9 cellular contexts compared by ENCODE assay signal in the genomic region with DNA sequence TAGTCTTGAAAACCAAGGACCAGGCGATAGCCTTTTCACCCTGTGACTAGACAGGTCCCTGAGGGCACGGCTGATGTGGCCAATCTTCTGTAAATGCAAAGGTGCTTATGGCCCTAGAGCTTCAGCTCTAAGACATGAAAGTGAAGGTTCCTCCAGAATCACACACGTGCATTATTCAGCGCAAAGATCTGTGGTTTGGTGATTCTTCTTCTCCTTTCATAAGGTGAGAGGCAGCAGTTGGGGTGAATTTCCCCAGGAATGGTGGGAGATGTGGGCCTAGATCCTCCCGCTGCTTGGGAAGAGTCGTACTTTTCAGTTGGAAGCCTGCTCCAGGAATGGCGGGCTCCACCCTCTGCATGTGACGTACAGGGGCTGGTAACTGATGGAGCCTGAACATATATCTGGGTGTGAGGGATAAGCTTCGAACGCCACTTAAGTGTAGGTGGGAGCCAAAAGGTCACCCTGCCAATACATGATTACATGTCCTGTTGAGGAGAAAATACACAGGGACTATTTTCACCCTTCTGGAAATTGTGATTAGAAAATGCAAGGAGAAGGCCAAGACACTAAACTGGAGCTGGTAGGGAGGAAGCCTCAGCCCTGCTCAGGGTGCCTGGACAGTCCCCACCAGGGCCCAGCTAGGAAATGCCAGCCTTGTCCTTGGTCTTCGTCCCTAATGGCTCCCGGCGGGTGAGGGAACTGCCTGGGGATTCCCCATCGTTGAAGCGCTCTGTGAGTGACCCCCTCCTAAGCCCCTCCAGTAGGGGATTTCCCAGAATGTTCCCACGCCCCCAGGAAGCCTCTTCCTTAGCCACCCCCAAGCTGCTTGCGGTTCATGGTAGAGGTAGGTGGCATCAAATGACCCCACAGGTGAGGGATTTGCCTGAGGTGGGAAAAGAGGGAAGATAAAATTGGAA. TPM values are rescaled to one million over a fixed set of nuclear protein-coding genes. Genes with fewer than 3 reads are reported as not detected.
DNase-seq lines count a peak whose midpoint lies in the region; ATAC-seq, FAIRE-seq and TF ChIP-seq lines count a peak whose summit lies in the region.
"Had no signal": no experiment of that assay in that cellular context is flagged by ENCODE, and none has a peak within 500 bp of the region (broad histone marks: within the 10 kb centered on the region; RNA-seq: fewer than 3 reads in every experiment).

No MANE protein-coding gene starts in this region.

- H3K9ac ChIP-seq in HepG2 (ENCODE audit: insufficient read depth, low read depth, low read length): no peak overlapping the region

- no peak overlapping the region for H3K4me3 ChIP-seq in GM23338
- no peak overlapping the region for H3K4me3 ChIP-seq in HepG2 (replicated peaks in 1 of 3; ENCODE audit: insufficient read depth in 1 of 3, low read depth in 2 of 3, low read length in 3 of 3)

- FAIRE-seq in GM18507 (lab: Jason Lieb, UNC) (peak; percentile 97), HepG2 (lab: Jason Lieb, UNC) (no peak)

- no peaks in the 10 kb centered on the region for H3K9me2 ChIP-seq in GM23338 (ENCODE audit: insufficient read depth)

- no peaks in the 10 kb centered on the region for H4K20me1 ChIP-seq in GM23338 (replicated peaks; ENCODE audit: insufficient read depth)
- no peaks in the 10 kb centered on the region for H4K20me1 ChIP-seq in HepG2 (ENCODE audit: insufficient read depth, low read length)

- TF ChIP-seq EP300 in HepG2 (IDR thresholded peaks at IDR 0.05; ENCODE audit: low read depth in 2 of 2, low read length in 2 of 2): no peak
- no peak for TF ChIP-seq EP300 in HepG2 (CRISPR knock-in tag; IDR thresholded peaks at IDR 0.05; ENCODE audit: borderline replicate concordance)

- no peaks in the 10 kb centered on the region; the same call in 1 of the 2 replicates for H3K4me1 ChIP-seq in GM23338 (ENCODE audit: insufficient read depth)
- H3K4me1 ChIP-seq in HepG2 (ENCODE audit: insufficient read depth, low read length): peaks cover 60% of the 10 kb centered on the region

- H3K4me1 Mint-ChIP-seq in GM23338: peaks cover 16% of the 10 kb centered on the region; the same call in 2 of the 3 replicates
- peaks cover 67% of the 10 kb centered on the region for H3K4me1 Mint-ChIP-seq in T-helper 1 cell treated with Interleukin-12 subunit alpha and Interleukin-12 subunit beta and Interleukin-4 antibody, amounts not matched to agents 30 μg/mL and 1 μg/mL, for 36 hours (ENCODE audit: low read depth)

- H3K36me3 ChIP-seq in GM23338 (ENCODE audit: insufficient read depth) (no peaks in the 10 kb centered on the region), HepG2 (replicated peaks in 1 of 2; ENCODE audit: control insufficient read depth in 1 of 2, insufficient read depth in 2 of 2, low read length in 2 of 2) (no peaks in the 10 kb centered on the region)

- H3K4me2 ChIP-seq in GM23338: no peak overlapping the region
- H3K4me2 ChIP-seq in HepG2 (ENCODE audit: low read depth, low read length): peak overlapping the region; percentile 40; the same call in 1 of the 2 replicates

- TF ChIP-seq POLR2A in HepG2 (IDR thresholded peaks at IDR 0.05; ENCODE audit: insufficient read depth in 1 of 2, low read depth in 2 of 2, low read length in 2 of 2): no peak

- no peaks in the 10 kb centered on the region for H3K9me3 Mint-ChIP-seq in GM23338
- H3K9me3 Mint-ChIP-seq in T-helper 1 cell treated with Interleukin-12 subunit alpha and Interleukin-12 subunit beta and Interleukin-4 antibody, amounts not matched to agents 30 μg/mL and 1 μg/mL, for 36 hours: no peaks in the 10 kb centered on the region

- 52% methylated on average over 9 of the region's 17 CpGs for WGBS in HepG2 (ENCODE audit: low lambda C conversion rate)

- in situ Hi-C loops in HepG2 (cut with HindIII; ENCODE audit: extremely low pct_ligation_motif_present, low pct_unique_long_range_greater_than_20kb): no loop called here

- no peak overlapping the region for H3K4me3 Mint-ChIP-seq in GM23338
- peak overlapping the region; percentile 38 for H3K4me3 Mint-ChIP-seq in T-helper 1 cell treated with Interleukin-12 subunit alpha and Interleukin-12 subunit beta and Interleukin-4 antibody, amounts not matched to agents 30 μg/mL and 1 μg/mL, for 36 hours

- no peak for TF ChIP-seq RAD21 in HepG2 (CRISPR knock-in tag; IDR thresholded peaks at IDR 0.05)

- H3K9me3 ChIP-seq in HepG2 (ENCODE audit: low read length): no peaks in the 10 kb centered on the region

- TSS peak; percentile 90 for BruUV-seq in HepG2 (replicated peaks; lab: Mats Ljungman, UMichigan)

- H3K27me3 ChIP-seq in GM23338 (ENCODE audit: insufficient read depth) (no peaks in the 10 kb centered on the region), HepG2 (ENCODE audit: control insufficient read depth in 1 of 2, insufficient read depth in 2 of 2, low read length in 2 of 2) (no peaks in the 10 kb centered on the region)

- H3K27ac ChIP-seq in GM23338 (ENCODE audit: low read depth) (no peak overlapping the region), HepG2 (ENCODE audit: extremely low read length, insufficient read depth, low read length) (no peak overlapping the region)

- no peaks in the 10 kb centered on the region for H3F3A ChIP-seq in GM23338 (replicated peaks; ENCODE audit: low read depth)

- POLR2A ChIA-PET in HepG2 (lab: Yijun Ruan, JAX): interaction anchor here (1.0 to 1.4 kb wide), 3 partner anchors 9 to 470 kb away, joined by 3 to 7 read pairs (median 4); a partner anchor contains a TSS

- no peaks in the 10 kb centered on the region for H3K27me3 Mint-ChIP-seq in GM23338 (ENCODE audit: insufficient read depth, low read depth, poor library complexity)
- no peaks in the 10 kb centered on the region for H3K27me3 Mint-ChIP-seq in T-helper 1 cell treated with Interleukin-12 subunit alpha and Interleukin-12 subunit beta and Interleukin-4 antibody, amounts not matched to agents 30 μg/mL and 1 μg/mL, for 36 hours (ENCODE audit: low read depth)

- H3K27ac Mint-ChIP-seq in GM23338: no peak overlapping the region
- peak overlapping the region; percentile 98 for H3K27ac Mint-ChIP-seq in T-helper 1 cell treated with Interleukin-12 subunit alpha and Interleukin-12 subunit beta and Interleukin-4 antibody, amounts not matched to agents 30 μg/mL and 1 μg/mL, for 36 hours

- H2AFZ ChIP-seq in GM23338 (peak overlapping the region; percentile 66; the same call in 1 of the 2 replicates), HepG2 (ENCODE audit: low read length) (no peak overlapping the region)

- H3K79me2 ChIP-seq in GM23338 (replicated peaks; ENCODE audit: insufficient read depth): no peaks in the 10 kb centered on the region
- H3K79me2 ChIP-seq in HepG2 (ENCODE audit: insufficient read depth, low read length): no peaks in the 10 kb centered on the region

- ATAC-seq in GM23338 (peak; percentile 82), HepG2 (peak; percentile 29), HG03039 (IDR thresholded peaks at IDR 0.05; ENCODE audit: unreplicated experiment) (no peak)

- no peaks in the 10 kb centered on the region for H3K36me3 Mint-ChIP-seq in GM23338 (ENCODE audit: low read depth)
- H3K36me3 Mint-ChIP-seq in T-helper 1 cell treated with Interleukin-12 subunit alpha and Interleukin-12 subunit beta and Interleukin-4 antibody, amounts not matched to agents 30 μg/mL and 1 μg/mL, for 36 hours (ENCODE audit: low read depth): peaks cover 35% of the 10 kb centered on the region

- intact Hi-C loops in HepG2 (cut with micrococcal nuclease; ENCODE audit: unreplicated experiment): no loop called here

- DNase-seq in GM18507 (ENCODE audit: extremely low spot score, insufficient read length, low read depth): no peak
- DNase-seq in GM23338 (ENCODE audit: low spot score): peak; percentile 36
- DNase-seq in HepG2 (ENCODE audit: low spot score): no peak
- DNase-seq in SW 1271 (lab: John Stamatoyannopoulos, UW): no peak
- no peak for DNase-seq in NCI-H1436 (lab: John Stamatoyannopoulos, UW)
- no peak for DNase-seq in MV-4-11 (lab: John Stamatoyannopoulos, UW)
- DNase-seq: NCI-H1417 had no signal

- TF ChIP-seq CTCF in GM23338 (conservative IDR thresholded peaks at IDR 0.05; ENCODE audit: low read depth in 2 of 2) (no peak), HepG2 (CRISPR knock-in tag; IDR thresholded peaks at IDR 0.05) (no peak)

- CTCF ChIA-PET in HepG2 (lab: Yijun Ruan, JAX; ENCODE audit: low intra/inter-chr PET ratio, low total read pairs): no interaction called here

RNA-seq across cellular contexts. Expression of a gene that starts 17.6 kb away (rescaled TPM):
- total RNA-seq in GM23338 (2014; rRNA removed; shearing (Covaris generic)): not detected in 2 replicates
- polyA plus RNA-seq in GM23338 (2016; fragmentation: Nextera tagmentation; extraction: Ambion mirVana) (not detected in 2 replicates), HepG2 (2011; rRNA removed) (0.37 and 0.88 TPM in 2 replicates)
- total RNA-seq in HepG2 (2016; rRNA removed; fragmentation: Illumina TruSeq; extraction: Trizol): 0.22 and 0.44 TPM in 2 replicates
- 0.26 and 0.30 TPM in 2 replicates for total RNA-seq in HepG2 (2016; cell fraction: cytosol; rRNA removed; fragmentation: Illumina TruSeq; extraction: Trizol; ENCODE audit: low read depth)
- total RNA-seq in HepG2 (2016; cell fraction: insoluble cytoplasmic fraction; rRNA removed; fragmentation: Illumina TruSeq; extraction: Trizol): 0.19 TPM in 1 of 2 replicates, not detected in the other
- 0.53 and 0.96 TPM in 2 replicates for total RNA-seq in HepG2 (2016; cell fraction: membrane; rRNA removed; fragmentation: Illumina TruSeq; extraction: Trizol)
- total RNA-seq in HepG2 (2016; cell fraction: nucleus; rRNA removed; fragmentation: Illumina TruSeq; extraction: Trizol): not detected in 2 replicates
- 0.31 and 0.60 TPM in 2 replicates for polyA plus RNA-seq in HepG2 (2011; cell fraction: cytosol; rRNA removed)
- 0.48 TPM in 2 replicates for polyA plus RNA-seq in HepG2 (2011; cell fraction: nucleus; rRNA removed)
- polyA plus RNA-seq in HepG2 (2012): 0.20 TPM in 1 of 2 replicates, not detected in the other
- polyA plus RNA-seq in HepG2 (2016; cell fraction: cytosol; fragmentation: Illumina TruSeq; extraction: Trizol; ENCODE audit: low read depth): 0.44 and 0.83 TPM in 2 replicates
- 0.41 TPM in 1 of 2 replicates, not detected in the other for polyA plus RNA-seq in HepG2 (2016; cell fraction: insoluble cytoplasmic fraction; fragmentation: Illumina TruSeq; extraction: Trizol; ENCODE audit: low read depth)
- polyA plus RNA-seq in HepG2 (2016; cell fraction: membrane; fragmentation: Illumina TruSeq; extraction: Trizol; ENCODE audit: low read depth): 0.79 and 0.93 TPM in 2 replicates
- not detected in 2 replicates for polyA plus RNA-seq in HepG2 (2016; cell fraction: nucleus; fragmentation: Illumina TruSeq; extraction: Trizol; ENCODE audit: insufficient read depth, low read depth)
- polyA minus RNA-seq in HepG2 (2011; rRNA and poly(A)+ RNA removed; ENCODE audit: low replicate concordance): 0.70 TPM in 1 of 2 replicates, not detected in the other
- 0.69 TPM in 1 of 2 replicates, not detected in the other for polyA minus RNA-seq in HepG2 (2011; cell fraction: cytosol; rRNA and poly(A)+ RNA removed)
- polyA minus RNA-seq in HepG2 (2011; cell fraction: nucleus; rRNA and poly(A)+ RNA removed): 0.62 TPM in 1 of 2 replicates, not detected in the other

RNA-seq across cellular contexts. Expression of a gene that starts 38.6 kb away (rescaled TPM):
- 3.1 and 3.3 TPM in 2 replicates for total RNA-seq in GM23338 (2014; rRNA removed; shearing (Covaris generic))
- polyA plus RNA-seq in GM23338 (2016; fragmentation: Nextera tagmentation; extraction: Ambion mirVana) (1.4 and 3.4 TPM in 2 replicates), HepG2 (2011; rRNA removed) (10.5 and 10.8 TPM in 2 replicates)
- 5.5 and 9.9 TPM in 2 replicates for total RNA-seq in HepG2 (2016; rRNA removed; fragmentation: Illumina TruSeq; extraction: Trizol)
- total RNA-seq in HepG2 (2016; cell fraction: cytosol; rRNA removed; fragmentation: Illumina TruSeq; extraction: Trizol; ENCODE audit: low read depth): 7.3 and 7.4 TPM in 2 replicates
- 5.0 and 9.9 TPM in 2 replicates for total RNA-seq in HepG2 (2016; cell fraction: insoluble cytoplasmic fraction; rRNA removed; fragmentation: Illumina TruSeq; extraction: Trizol)
- total RNA-seq in HepG2 (2016; cell fraction: membrane; rRNA removed; fragmentation: Illumina TruSeq; extraction: Trizol): 4.0 TPM in 2 replicates
- 10.9 and 16.4 TPM in 2 replicates for total RNA-seq in HepG2 (2016; cell fraction: nucleus; rRNA removed; fragmentation: Illumina TruSeq; extraction: Trizol)
- polyA plus RNA-seq in HepG2 (2011; cell fraction: cytosol; rRNA removed): 7.4 and 9.1 TPM in 2 replicates
- 8.0 and 8.1 TPM in 2 replicates for polyA plus RNA-seq in HepG2 (2011; cell fraction: nucleus; rRNA removed)
- 5.6 and 6.4 TPM in 2 replicates for polyA plus RNA-seq in HepG2 (2012)
- 0.65 and 1.3 TPM in 2 replicates for polyA plus RNA-seq in HepG2 (2016; cell fraction: cytosol; fragmentation: Illumina TruSeq; extraction: Trizol; ENCODE audit: low read depth)
- polyA plus RNA-seq in HepG2 (2016; cell fraction: insoluble cytoplasmic fraction; fragmentation: Illumina TruSeq; extraction: Trizol; ENCODE audit: low read depth): 4.2 and 5.4 TPM in 2 replicates
- polyA plus RNA-seq in HepG2 (2016; cell fraction: membrane; fragmentation: Illumina TruSeq; extraction: Trizol; ENCODE audit: low read depth): 1.6 and 1.8 TPM in 2 replicates
- polyA plus RNA-seq in HepG2 (2016; cell fraction: nucleus; fragmentation: Illumina TruSeq; extraction: Trizol; ENCODE audit: insufficient read depth, low read depth): 10.5 and 14.8 TPM in 2 replicates
- polyA minus RNA-seq in HepG2 (2011; rRNA and poly(A)+ RNA removed; ENCODE audit: low replicate concordance): 13.9 and 28.4 TPM in 2 replicates
- polyA minus RNA-seq in HepG2 (2011; cell fraction: cytosol; rRNA and poly(A)+ RNA removed): 9.8 and 11.6 TPM in 2 replicates
- polyA minus RNA-seq in HepG2 (2011; cell fraction: nucleus; rRNA and poly(A)+ RNA removed): 15.9 and 16.5 TPM in 2 replicates
